1 cellular context compared by ENCODE assay signal in the genomic region with DNA sequence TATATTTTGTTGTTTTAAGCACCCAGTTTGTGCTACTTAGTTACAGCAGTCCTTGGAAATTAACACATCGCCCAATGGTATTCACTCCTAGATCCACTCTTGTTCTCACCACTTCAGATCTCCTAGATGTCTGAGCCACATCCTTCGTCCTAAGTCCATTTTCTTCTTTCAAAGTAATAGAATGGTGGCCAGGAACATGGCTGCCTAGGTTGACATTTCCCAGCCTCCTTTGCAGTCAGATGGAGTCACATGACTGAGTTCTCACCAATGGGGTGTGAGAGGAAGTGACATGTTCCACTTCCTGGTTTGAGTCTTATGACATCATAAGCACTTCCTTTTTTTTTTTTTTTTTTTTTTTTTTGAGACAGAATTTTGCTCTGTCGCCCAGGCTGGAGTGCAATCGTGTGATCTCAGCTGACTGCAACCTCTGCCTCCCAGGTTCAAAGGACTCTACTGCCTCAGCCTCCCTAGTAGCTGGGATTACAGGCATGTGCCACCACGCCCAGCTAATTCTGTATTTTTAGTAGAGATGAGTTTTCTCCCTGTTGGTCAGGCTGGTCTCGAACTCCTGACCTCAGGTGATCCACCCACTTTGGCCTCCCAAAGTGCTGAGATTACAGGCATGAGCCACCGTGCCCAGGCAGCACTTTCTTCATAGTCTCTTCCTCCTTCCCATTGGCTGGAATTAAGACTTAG.
TF ChIP-seq lines count a peak whose summit lies in the region.
"Not testable (repeated sequence)": the region's sequence is repeated elsewhere in the genome, so short reads cannot be mapped to it uniquely, and the experiment has no call there.

No MANE protein-coding gene starts in this region.

TF ChIP-seq in K562, 482 proteins besides CTCF, POLR2A, EP300 and RAD21 (continued from another document):
- TF ChIP-seq TOE1 (IDR thresholded peaks at IDR 0.05; ENCODE audit: borderline replicate concordance) (peak; percentile 94), DIDO1 (tag; IDR thresholded peaks at IDR 0.05; ENCODE audit: low read depth) (peak; percentile 61; the same call in 1 of the 2 replicates), PTTG1 (tag; IDR thresholded peaks at IDR 0.05; ENCODE audit: low read depth) (0 out of 2 replicates have a peak, but pooled peaks have one; percentile 16), TEAD1 (CRISPR knock-in tag; IDR thresholded peaks at IDR 0.05) (peak in 1 of 2 experiments; percentile 58; a peak in 1 of 4 replicates), ZBTB12 (CRISPR knock-in tag; IDR thresholded peaks at IDR 0.05) (peak; percentile 65), GABPA (tag; conservative IDR thresholded peaks at IDR 0.05; ENCODE audit: low read depth) (peak; percentile 85), ZNF589 (CRISPR knock-in tag; IDR thresholded peaks at IDR 0.05; ENCODE audit: low read depth) (0 out of 2 replicates have a peak, but pooled peaks have one; percentile 55), OTX1 (CRISPR knock-in tag; IDR thresholded peaks at IDR 0.05) (0 out of 2 replicates have a peak, but pooled peaks have one; percentile 34), NR2C1 (IDR thresholded peaks at IDR 0.05) (peak; percentile 38; the same call in 1 of the 2 replicates), NR2C1 (tag; IDR thresholded peaks at IDR 0.05) (peak; percentile 49; the same call in 1 of the 2 replicates), JUND (IDR thresholded peaks at IDR 0.05; ENCODE audit: borderline replicate concordance, low read depth, low read length) (peak; percentile 43; the same call in 1 of the 2 replicates), JUND (tag; IDR thresholded peaks at IDR 0.05; ENCODE audit: borderline replicate concordance, low read depth, low read length) (peak; percentile 61; the same call in 1 of the 3 replicates), YY1 (IDR thresholded peaks at IDR 0.05; ENCODE audit: borderline replicate concordance in 1 of 3, control insufficient read depth in 1 of 3, extremely low read depth in 1 of 3, insufficient read depth in 3 of 3, insufficient read length in 1 of 3, insufficient replicate concordance in 2 of 3, low read depth in 1 of 3, low read length in 2 of 3) (peak; percentile 25 to 92 (median 61))
- TF ChIP-seq TOE1 (CRISPR knock-in tag; IDR thresholded peaks at IDR 0.05; ENCODE audit: borderline replicate concordance, low read depth): not testable (repeated sequence)
- TF ChIP-seq, protein P1, sequence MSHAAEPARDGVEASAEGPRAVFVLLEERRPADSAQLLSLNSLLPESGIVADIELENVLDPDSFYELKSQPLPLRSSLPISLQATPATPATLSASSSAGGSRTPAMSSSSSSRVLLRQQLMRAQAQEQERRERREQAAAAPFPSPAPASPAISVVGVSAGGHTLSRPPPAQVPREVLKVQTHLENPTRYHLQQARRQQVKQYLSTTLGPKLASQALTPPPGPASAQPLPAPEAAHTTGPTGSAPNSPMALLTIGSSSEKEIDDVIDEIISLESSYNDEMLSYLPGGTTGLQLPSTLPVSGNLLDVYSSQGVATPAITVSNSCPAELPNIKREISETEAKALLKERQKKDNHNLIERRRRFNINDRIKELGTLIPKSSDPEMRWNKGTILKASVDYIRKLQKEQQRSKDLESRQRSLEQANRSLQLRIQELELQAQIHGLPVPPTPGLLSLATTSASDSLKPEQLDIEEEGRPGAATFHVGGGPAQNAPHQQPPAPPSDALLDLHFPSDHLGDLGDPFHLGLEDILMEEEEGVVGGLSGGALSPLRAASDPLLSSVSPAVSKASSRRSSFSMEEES (CRISPR knock-in tag; IDR thresholded peaks at IDR 0.05): peak; percentile 95
- TF ChIP-seq, protein P2, sequence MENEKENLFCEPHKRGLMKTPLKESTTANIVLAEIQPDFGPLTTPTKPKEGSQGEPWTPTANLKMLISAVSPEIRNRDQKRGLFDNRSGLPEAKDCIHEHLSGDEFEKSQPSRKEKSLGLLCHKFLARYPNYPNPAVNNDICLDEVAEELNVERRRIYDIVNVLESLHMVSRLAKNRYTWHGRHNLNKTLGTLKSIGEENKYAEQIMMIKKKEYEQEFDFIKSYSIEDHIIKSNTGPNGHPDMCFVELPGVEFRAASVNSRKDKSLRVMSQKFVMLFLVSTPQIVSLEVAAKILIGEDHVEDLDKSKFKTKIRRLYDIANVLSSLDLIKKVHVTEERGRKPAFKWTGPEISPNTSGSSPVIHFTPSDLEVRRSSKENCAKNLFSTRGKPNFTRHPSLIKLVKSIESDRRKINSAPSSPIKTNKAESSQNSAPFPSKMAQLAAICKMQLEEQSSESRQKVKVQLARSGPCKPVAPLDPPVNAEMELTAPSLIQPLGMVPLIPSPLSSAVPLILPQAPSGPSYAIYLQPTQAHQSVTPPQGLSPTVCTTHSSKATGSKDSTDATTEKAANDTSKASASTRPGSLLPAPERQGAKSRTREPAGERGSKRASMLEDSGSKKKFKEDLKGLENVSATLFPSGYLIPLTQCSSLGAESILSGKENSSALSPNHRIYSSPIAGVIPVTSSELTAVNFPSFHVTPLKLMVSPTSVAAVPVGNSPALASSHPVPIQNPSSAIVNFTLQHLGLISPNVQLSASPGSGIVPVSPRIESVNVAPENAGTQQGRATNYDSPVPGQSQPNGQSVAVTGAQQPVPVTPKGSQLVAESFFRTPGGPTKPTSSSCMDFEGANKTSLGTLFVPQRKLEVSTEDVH (IDR thresholded peaks at IDR 0.05; ENCODE audit: low read depth, partially characterized antibody): peak; percentile 68
- TF ChIP-seq, protein P3, sequence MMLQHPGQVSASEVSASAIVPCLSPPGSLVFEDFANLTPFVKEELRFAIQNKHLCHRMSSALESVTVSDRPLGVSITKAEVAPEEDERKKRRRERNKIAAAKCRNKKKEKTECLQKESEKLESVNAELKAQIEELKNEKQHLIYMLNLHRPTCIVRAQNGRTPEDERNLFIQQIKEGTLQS (IDR thresholded peaks at IDR 0.05): peak; percentile 71
- TF ChIP-seq, protein P3 (CRISPR knock-in tag; conservative IDR thresholded peaks at IDR 0.05): not testable (repeated sequence)
TF ChIP-seq in K562: peak in this region for 57; not testable (repeated sequence) for 425.
